In the genomic region with DNA sequence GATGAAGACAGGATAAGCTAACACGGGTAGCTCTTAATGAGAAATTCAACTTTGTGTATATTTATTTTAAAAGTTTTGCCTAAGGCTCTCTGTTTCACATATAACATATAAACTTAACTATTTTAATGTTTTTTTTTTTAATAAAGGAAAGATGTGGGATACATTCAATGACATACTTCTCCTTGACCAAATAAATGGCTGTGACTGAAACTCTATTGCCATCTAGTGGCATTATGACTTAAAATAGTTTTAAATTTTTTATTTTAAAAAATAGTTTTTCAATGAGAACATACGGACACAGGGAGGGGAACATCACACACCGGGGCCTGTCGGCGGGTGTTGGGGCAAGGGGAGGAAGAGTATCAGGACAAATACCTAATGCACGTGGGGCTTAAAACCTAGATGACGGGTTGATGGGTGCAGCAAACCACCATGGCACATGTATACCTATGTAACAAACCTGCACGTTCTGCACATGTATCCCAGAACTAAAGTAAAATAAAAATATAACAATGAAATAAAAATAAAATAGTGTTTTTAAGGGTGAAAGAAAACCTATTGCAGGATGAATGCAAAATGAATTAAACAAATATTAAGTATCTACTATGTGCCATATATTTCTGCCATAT, we compare ENCODE assay signal across 8 cellular contexts.
A peak's percentile ranks its signal among the peaks of the same experiment; 100 is the strongest.
DNase-seq lines count a peak whose midpoint lies in the region; ATAC-seq and TF ChIP-seq lines count a peak whose summit lies in the region.

No MANE protein-coding gene starts in this region.

- no peaks in the 10 kb centered on the region for H3K27me3 Mint-ChIP-seq in CD4-positive, alpha-beta memory T cell
- no peaks in the 10 kb centered on the region for H3K27me3 Mint-ChIP-seq in type B pancreatic cell
- H3K27me3 Mint-ChIP-seq in activated T-cell treated with anti-CD3 and anti-CD28 coated beads, Interleukin-2, amount 50 U/mL, for 4 hours (ENCODE audit: low read depth) = no peaks in the 10 kb centered on the region

- H3K27me3 ChIP-seq in CD4-positive, alpha-beta memory T cell (ENCODE audit: insufficient read depth, low read length) = no peaks in the 10 kb centered on the region
- H3K27me3 ChIP-seq in SJSA1 (replicated peaks) = no peaks in the 10 kb centered on the region

- no peak for ATAC-seq in esophagus mucosa
- no peak for ATAC-seq in activated T-cell treated with anti-CD3 and anti-CD28 coated beads, Interleukin-2, amount 50 U/mL, for 4 hours

- no peak overlapping the region for H3K27ac Mint-ChIP-seq in CD4-positive, alpha-beta memory T cell
- no peak overlapping the region for H3K27ac Mint-ChIP-seq in type B pancreatic cell

- H3K27ac ChIP-seq in CD4-positive, alpha-beta memory T cell (ENCODE audit: low read depth, low read length) = no peak overlapping the region
- peak overlapping the region; percentile 48 for H3K27ac ChIP-seq in SJSA1

- POLR2A ChIA-PET in CD4-positive, alpha-beta memory T cell (lab: Charles Lee; ENCODE audit: partially characterized antibody) = interaction anchor here (0.7 to 1.6 kb wide), 2 partner anchors 269 to 279 kb away, joined by 4 to 5 read pairs; no protein-coding TSS in a partner anchor

- peak; percentile 81 for TF ChIP-seq CTCF in type B pancreatic cell (conservative IDR thresholded peaks at IDR 0.05)

- in situ Hi-C loops in KBM-7 (cut with MboI; ENCODE audit: low pct_unique_long_range_greater_than_20kb, low sequenced_read_pairs) = no loop called here

- H3K4me3 ChIP-seq in CD4-positive, alpha-beta memory T cell (ENCODE audit: low read length in 2 of 2) = no peak overlapping the region
- no peak overlapping the region for H3K4me3 ChIP-seq in SJSA1

- no peaks in the 10 kb centered on the region for H3K9me3 ChIP-seq in CD4-positive, alpha-beta memory T cell (ENCODE audit: control insufficient read depth in 1 of 2, low read length in 2 of 2)
- H3K9me3 ChIP-seq in SJSA1 (replicated peaks) = no peaks in the 10 kb centered on the region

- H3K4me1 ChIP-seq in CD4-positive, alpha-beta memory T cell (ENCODE audit: insufficient read depth, low read length) = no peaks in the 10 kb centered on the region
- H3K4me1 ChIP-seq in SJSA1 (replicated peaks) = peaks cover 7% of the 10 kb centered on the region

- peaks cover 6% of the 10 kb centered on the region for H3K36me3 ChIP-seq in CD4-positive, alpha-beta memory T cell (ENCODE audit: insufficient read depth, low read length)
- H3K36me3 ChIP-seq in SJSA1 = no peaks in the 10 kb centered on the region

- CTCF ChIA-PET in CD4-positive, alpha-beta memory T cell (lab: Charles Lee; ENCODE audit: partially characterized antibody) = interaction anchor here (0.7 to 4.6 kb wide), 27 partner anchors 10 to 1217 kb away, joined by 3 to 43 read pairs (median 5); partner anchors contain the start of genes B3GALNT2 and LYST

- H3K4me1 Mint-ChIP-seq in CD4-positive, alpha-beta memory T cell = no peaks in the 10 kb centered on the region
- no peaks in the 10 kb centered on the region for H3K4me1 Mint-ChIP-seq in type B pancreatic cell (ENCODE audit: unreplicated experiment)
- no peaks in the 10 kb centered on the region for H3K4me1 Mint-ChIP-seq in activated T-cell treated with anti-CD3 and anti-CD28 coated beads, Interleukin-2, amount 50 U/mL, for 4 hours (ENCODE audit: low read depth)

- H3K36me3 Mint-ChIP-seq in CD4-positive, alpha-beta memory T cell = peaks cover 8 to 23% of the 10 kb centered on the region in 2 donors
- H3K36me3 Mint-ChIP-seq in type B pancreatic cell = no peaks in the 10 kb centered on the region
- H3K36me3 Mint-ChIP-seq in activated T-cell treated with anti-CD3 and anti-CD28 coated beads, Interleukin-2, amount 50 U/mL, for 4 hours (ENCODE audit: insufficient read depth) = peaks cover 10% of the 10 kb centered on the region

- intact Hi-C loops in CD4-positive, alpha-beta memory T cell (cut with micrococcal nuclease) = loop anchor here (1.0 to 2.0 kb wide), 3 partner anchors 188 to 678 kb away; no protein-coding TSS in a partner anchor

- no peak overlapping the region for H3K4me3 Mint-ChIP-seq in CD4-positive, alpha-beta memory T cell
- H3K4me3 Mint-ChIP-seq in type B pancreatic cell = no peak overlapping the region
- no peak overlapping the region for H3K4me3 Mint-ChIP-seq in activated T-cell treated with anti-CD3 and anti-CD28 coated beads, Interleukin-2, amount 50 U/mL, for 4 hours

- DNase-seq in CD4-positive, alpha-beta memory T cell = peak in 4 of 5 donors; percentile 8 to 30 (median 9)
- DNase-seq in KBM-7 (peak; percentile 55), SJSA1 (ENCODE audit: low read depth in 1 of 2, low spot score in 2 of 2) (peak in 1 of 2 experiments; percentile 39), globus pallidus (ENCODE audit: low spot score) (peak; percentile 11), type B pancreatic cell (ENCODE audit: extremely low spot score, unreplicated experiment) (no peak)
- no peak for DNase-seq in activated T-cell treated with anti-CD3 and anti-CD28 coated beads, Interleukin-2, amount 50 U/mL, for 1 hour
- no peak for DNase-seq in activated T-cell treated with anti-CD3 and anti-CD28 coated beads, Interleukin-2, amount 50 U/mL, for 4 hours

- peaks cover 0 to 2% (median 0%) of the 10 kb centered on the region in 8 donors for H3K9me3 Mint-ChIP-seq in CD4-positive, alpha-beta memory T cell
- no peaks in the 10 kb centered on the region for H3K9me3 Mint-ChIP-seq in type B pancreatic cell
- H3K9me3 Mint-ChIP-seq in activated T-cell treated with anti-CD3 and anti-CD28 coated beads, Interleukin-2, amount 50 U/mL, for 4 hours = no peaks in the 10 kb centered on the region

Comparison
In these comparisons a context has a peak if more than half of its experiments do, and no peak if none do; other contexts are left out.
1. DNase-seq: peak in CD4-positive, alpha-beta memory T cell (4 of 5), KBM-7 (single experiment) and globus pallidus (single experiment); none in type B pancreatic cell (single experiment), activated T-cell treated with anti-CD3 and anti-CD28 coated beads, Interleukin-2, amount 50 U/mL, for 1 hour (single experiment) and activated T-cell treated with anti-CD3 and anti-CD28 coated beads, Interleukin-2, amount 50 U/mL, for 4 hours (single experiment).